18 cellular contexts compared by ENCODE assay signal in genomic region chr15:63971904-63972303, GRCh38.
DNase-seq lines count a peak whose midpoint lies in the region; ATAC-seq, FAIRE-seq and TF ChIP-seq lines count a peak whose summit lies in the region.
"Had no signal": no experiment of that assay in that cellular context is flagged by ENCODE, and none has a peak within 500 bp of the region (broad histone marks: within the 10 kb centered on the region; RNA-seq: fewer than 3 reads in every experiment).

No MANE protein-coding gene starts in this region.

- H2AK5ac ChIP-seq in mesenchymal stem cell (ENCODE audit: low read length, severe bottlenecking): no peak overlapping the region

- H3K79me2 ChIP-seq in KMS-11 (ENCODE audit: insufficient read depth, low read depth) (no peaks in the 10 kb centered on the region), GM12878 (ENCODE audit: control insufficient read depth, insufficient read depth, low read length) (no peaks in the 10 kb centered on the region; the same call in 1 of the 2 replicates), parathyroid adenoma (no peaks in the 10 kb centered on the region)

- H3K4me1 ChIP-seq in KMS-11 (ENCODE audit: low read depth, poor library complexity, severe bottlenecking) (peaks cover 31% of the 10 kb centered on the region), GM12878 (ENCODE audit: control insufficient read depth, insufficient read depth, low read length) (peaks cover 48% of the 10 kb centered on the region), parathyroid adenoma (peaks cover 24% of the 10 kb centered on the region), mesenchymal stem cell (ENCODE audit: control insufficient read depth, insufficient read depth, low read depth, low read length) (peaks cover 4% of the 10 kb centered on the region)

- H3K23ac ChIP-seq in mesenchymal stem cell (ENCODE audit: low read length in 2 of 2): no peak overlapping the region

- peak overlapping the region; percentile 100 for H3K27ac Mint-ChIP-seq in activated CD4-positive, alpha-beta T cell treated with anti-CD3 and anti-CD28 coated beads, Interleukin-2, amount 10 ng/mL, durations not matched to agents 24 days and 14 days

- H3K36me3 Mint-ChIP-seq in activated CD4-positive, alpha-beta T cell treated with anti-CD3 and anti-CD28 coated beads, Interleukin-2, amount 10 ng/mL, durations not matched to agents 24 days and 14 days (ENCODE audit: low read depth): peaks cover 4% of the 10 kb centered on the region

- peak; percentile 50 for DNase-seq in activated CD4-positive, alpha-beta T cell treated with anti-CD3 and anti-CD28 coated beads, Interleukin-2, amount 10 ng/mL, durations not matched to agents 24 days and 14 days
- no peak for DNase-seq in activated CD4-positive, alpha-beta T cell treated with anti-CD3 and anti-CD28 coated beads, Interleukin-2, amount 50 U/mL, for 4 hours
- DNase-seq in GM12878 (ENCODE audit: low read depth, low spot score) (no peak), mesenchymal stem cell (no peak), frontal cortex (ENCODE audit: low spot score in 2 of 2) (no peak), ACHN (no peak)
- DNase-seq: amygdala, Caco-2, cortex of kidney, NCI-H1694, NCI-H524 had no signal

- H3K27me3 ChIP-seq in KMS-11 (ENCODE audit: insufficient read depth, low read depth) (no peaks in the 10 kb centered on the region), GM12878 (replicated peaks in 1 of 2; ENCODE audit: control insufficient read depth in 2 of 2, insufficient read depth in 2 of 2, low read length in 1 of 2) (no peaks in the 10 kb centered on the region), parathyroid adenoma (ENCODE audit: control insufficient read depth, insufficient read depth, low read length) (no peaks in the 10 kb centered on the region), mesenchymal stem cell (ENCODE audit: control insufficient read depth in 1 of 2, insufficient read depth in 1 of 2, low read length in 2 of 2) (no peaks in the 10 kb centered on the region)

- in situ Hi-C loops in GM12878 (cut with MboI) (no loop called here), ACHN (cut with HindIII; ENCODE audit: low pct_ligation_motif_present, low pct_unique_long_range_greater_than_20kb, low sequenced_read_pairs) (no loop called here)

- SMC1A ChIA-PET in GM12878 (lab: Charles Lee; ENCODE audit: uncharacterized antibody, unreplicated experiment): interaction anchor here (0.8 to 7.9 kb wide), 25 partner anchors 10 to 220 kb away, joined by 3 to 58 read pairs (median 5); partner anchors contain the start of gene HERC1

- no peaks in the 10 kb centered on the region for H3K9me3 ChIP-seq in GM12878 (replicated peaks; ENCODE audit: control insufficient read depth, insufficient read depth, low read length)
- H3K9me3 ChIP-seq in parathyroid adenoma (ENCODE audit: control insufficient read depth, low read length): no peaks in the 10 kb centered on the region
- no peaks in the 10 kb centered on the region for H3K9me3 ChIP-seq in mesenchymal stem cell (ENCODE audit: control insufficient read depth, low read length)
- H3K9me3 ChIP-seq: Caco-2 had no signal

- CTCF ChIA-PET in GM12878 (lab: Yijun Ruan, JAX): interaction anchor here (0.9 to 7.6 kb wide), 14 partner anchors 10 to 220 kb away, joined by 3 to 70 read pairs (median 5); partner anchors contain the start of gene DAPK2

- no peak overlapping the region for H2BK12ac ChIP-seq in mesenchymal stem cell (ENCODE audit: low read length in 2 of 2)

- peak overlapping the region; percentile 77 for H2AFZ ChIP-seq in KMS-11 (ENCODE audit: low read depth)
- no peak overlapping the region for H2AFZ ChIP-seq in GM12878 (ENCODE audit: control insufficient read depth, low read depth, low read length)
- H2AFZ ChIP-seq in parathyroid adenoma: peak overlapping the region; percentile 74
- no peak overlapping the region for H2AFZ ChIP-seq in mesenchymal stem cell (ENCODE audit: low read depth, low read length)

- peak overlapping the region; percentile 88 for H3K27ac ChIP-seq in KMS-11
- peak overlapping the region; percentile 95 for H3K27ac ChIP-seq in GM12878 (ENCODE audit: control insufficient read depth, insufficient read depth)
- peak overlapping the region; percentile 97 for H3K27ac ChIP-seq in parathyroid adenoma
- H3K27ac ChIP-seq in mesenchymal stem cell (ENCODE audit: low read length, poor library complexity, severe bottlenecking): no peak overlapping the region
- H3K27ac ChIP-seq: RWPE1 had no signal

- H4K8ac ChIP-seq in mesenchymal stem cell (ENCODE audit: low read length): no peak overlapping the region

- FAIRE-seq in GM12878 (lab: Jason Lieb, UNC) (no peak), frontal cortex (lab: Jason Lieb, UNC) (no peak)
- FAIRE-seq: H54 had no signal

- H2BK120ac ChIP-seq in mesenchymal stem cell (ENCODE audit: low read depth, low read length): no peak overlapping the region

- no peak for TF ChIP-seq POLR2A in GM12878 (IDR thresholded peaks at IDR 0.05; ENCODE audit: low read depth, low read length)

- H3K14ac ChIP-seq in mesenchymal stem cell (ENCODE audit: low read length in 2 of 2): no peak overlapping the region

- TF ChIP-seq RAD21 in GM12878 (IDR thresholded peaks at IDR 0.05; ENCODE audit: insufficient read depth, low read depth, low read length): no peak

- H4K20me1 ChIP-seq in KMS-11 (ENCODE audit: insufficient read depth): no peaks in the 10 kb centered on the region
- no peaks in the 10 kb centered on the region for H4K20me1 ChIP-seq in GM12878 (ENCODE audit: control insufficient read depth, insufficient read depth)

- no peak for TF ChIP-seq EP300 in GM12878 (IDR thresholded peaks at IDR 0.05; ENCODE audit: borderline replicate concordance in 1 of 2, control insufficient read depth in 1 of 2, low read depth in 2 of 2, low read length in 2 of 2)

- intact Hi-C loops in activated CD4-positive, alpha-beta T cell treated with anti-CD3 and anti-CD28 coated beads, Interleukin-2, amount 10 ng/mL, durations not matched to agents 24 days and 14 days (cut with micrococcal nuclease): loop anchor here (1.0 to 2.0 kb wide), 3 partner anchors 14 to 139 kb away; partner anchors contain the start of gene HERC1
- intact Hi-C loops in GM12878 (cut with micrococcal nuclease; ENCODE audit: unreplicated experiment): loop anchor here (1.0 kb wide), 1 partner anchor 38 kb away; no protein-coding TSS in a partner anchor

- H3K27me3 Mint-ChIP-seq in activated CD4-positive, alpha-beta T cell treated with anti-CD3 and anti-CD28 coated beads, Interleukin-2, amount 10 ng/mL, durations not matched to agents 24 days and 14 days: no peaks in the 10 kb centered on the region

- no peaks in the 10 kb centered on the region for H3K36me3 ChIP-seq in KMS-11 (ENCODE audit: insufficient read depth)
- H3K36me3 ChIP-seq in GM12878 (ENCODE audit: control insufficient read depth in 2 of 2, insufficient read depth in 2 of 2, low read length in 1 of 2): peaks cover 0 to 7% of the 10 kb centered on the region in 2 experiments; a peak in 1 of 4 replicates
- H3K36me3 ChIP-seq in parathyroid adenoma (ENCODE audit: control insufficient read depth, insufficient read depth, low read length): no peaks in the 10 kb centered on the region
- H3K36me3 ChIP-seq in mesenchymal stem cell (ENCODE audit: control insufficient read depth in 1 of 2, insufficient read depth in 2 of 2, low read depth in 1 of 2, low read length in 2 of 2): no peaks in the 10 kb centered on the region

- no peaks in the 10 kb centered on the region for H3K79me1 ChIP-seq in mesenchymal stem cell (replicated peaks; ENCODE audit: low read length, poor library complexity, severe bottlenecking)

- peaks cover 51% of the 10 kb centered on the region for H3K4me1 Mint-ChIP-seq in activated CD4-positive, alpha-beta T cell treated with anti-CD3 and anti-CD28 coated beads, Interleukin-2, amount 10 ng/mL, durations not matched to agents 24 days and 14 days

- peak overlapping the region; percentile 83 for H3K4me3 Mint-ChIP-seq in activated CD4-positive, alpha-beta T cell treated with anti-CD3 and anti-CD28 coated beads, Interleukin-2, amount 10 ng/mL, durations not matched to agents 24 days and 14 days

- H2BK5ac ChIP-seq in mesenchymal stem cell (ENCODE audit: low read depth, low read length, poor library complexity, severe bottlenecking): no peak overlapping the region

- WGBS in GM12878 (ENCODE audit: insufficient coverage, insufficient replicate concordance, low lambda C conversion rate, missing lambda C conversion rate): 0% methylated on average over 1 of the region's 1 CpG
- 100% methylated on average over 1 of the region's 1 CpG for WGBS in mesenchymal stem cell

- H2BK15ac ChIP-seq in mesenchymal stem cell (ENCODE audit: low read depth, poor library complexity, severe bottlenecking): no peak overlapping the region

- H3K4me2 ChIP-seq in KMS-11 (peak overlapping the region; percentile 88), GM12878 (ENCODE audit: control insufficient read depth, insufficient read depth) (peak overlapping the region; percentile 89), parathyroid adenoma (ENCODE audit: low read length) (no peak overlapping the region), mesenchymal stem cell (ENCODE audit: low read length, poor library complexity, severe bottlenecking) (no peak overlapping the region)

- H3K4ac ChIP-seq in mesenchymal stem cell (ENCODE audit: low read depth in 1 of 2, low read length in 2 of 2): no peak overlapping the region

- POLR2A ChIA-PET in GM12878 (lab: Charles Lee): interaction anchor here (0.7 to 2.6 kb wide), 5 partner anchors 9 to 79 kb away, joined by 3 to 22 read pairs (median 4); no protein-coding TSS in a partner anchor

- BruUV-seq in GM12878 (replicated peaks; lab: Mats Ljungman, UMichigan): no TSS peak

- no peak for ATAC-seq in GM12878
- ATAC-seq: esophagus mucosa, left colon had no signal

- H3K18ac ChIP-seq in mesenchymal stem cell (ENCODE audit: low read depth in 1 of 2, low read length in 2 of 2): no peak overlapping the region

- peak overlapping the region; percentile 41; the same call in 1 of the 2 replicates for H3K9ac ChIP-seq in KMS-11
- peak overlapping the region; percentile 78 for H3K9ac ChIP-seq in GM12878 (ENCODE audit: control insufficient read depth, insufficient read depth, low read length)
- no peak overlapping the region for H3K9ac ChIP-seq in parathyroid adenoma
- H3K9ac ChIP-seq in mesenchymal stem cell (ENCODE audit: low read length): no peak overlapping the region

- H3K9me3 Mint-ChIP-seq in activated CD4-positive, alpha-beta T cell treated with anti-CD3 and anti-CD28 coated beads, Interleukin-2, amount 10 ng/mL, durations not matched to agents 24 days and 14 days: peaks cover 8% of the 10 kb centered on the region

- no peak overlapping the region for H3K4me3 ChIP-seq in KMS-11 (IDR thresholded peaks at IDR 0.05; ENCODE audit: insufficient read depth, low read depth, low read length)
- no peak overlapping the region for H3K4me3 ChIP-seq in GM12878
- no peak overlapping the region for H3K4me3 ChIP-seq in parathyroid adenoma (ENCODE audit: low read depth, low read length)
- no peak overlapping the region for H3K4me3 ChIP-seq in mesenchymal stem cell (ENCODE audit: insufficient read depth in 1 of 2, low read depth in 1 of 2, low read length in 2 of 2)
- H3K4me3 ChIP-seq: skin epidermis had no signal

- no peak overlapping the region for H4K91ac ChIP-seq in mesenchymal stem cell (ENCODE audit: low read length)

- RAD21 ChIA-PET in GM12878 (lab: Charles Lee; ENCODE audit: unreplicated experiment): interaction anchor here (0.9 to 7.4 kb wide), 15 partner anchors 13 to 220 kb away, joined by 3 to 102 read pairs (median 10); partner anchors contain the start of gene CIAO2A

- TF ChIP-seq CTCF in KMS-11 (conservative IDR thresholded peaks at IDR 0.05; ENCODE audit: low read depth, low read length): no peak
- no peak for TF ChIP-seq CTCF in GM12878 (IDR thresholded peaks at IDR 0.05 in 2 of 3, conservative IDR thresholded peaks at IDR 0.05 in 1 of 3; ENCODE audit: control insufficient read depth in 2 of 3, extremely low read depth in 1 of 3, insufficient read depth in 1 of 3, low read depth in 3 of 3, low read length in 3 of 3)
- no peak for TF ChIP-seq CTCF in parathyroid adenoma (IDR thresholded peaks at IDR 0.05)

Comparison
In these comparisons a context has a peak if more than half of its experiments do, and no peak if none do; other contexts are left out.
1. H2AFZ ChIP-seq: peak in KMS-11 (single experiment) and parathyroid adenoma (single experiment); none in GM12878 (single experiment) and mesenchymal stem cell (single experiment).
2. H3K4me2 ChIP-seq: peak in KMS-11 (single experiment) and GM12878 (single experiment); none in parathyroid adenoma (single experiment) and mesenchymal stem cell (single experiment).
3. H3K9ac ChIP-seq: peak in KMS-11 (single experiment) and GM12878 (single experiment); none in parathyroid adenoma (single experiment) and mesenchymal stem cell (single experiment).